In the genomic region with DNA sequence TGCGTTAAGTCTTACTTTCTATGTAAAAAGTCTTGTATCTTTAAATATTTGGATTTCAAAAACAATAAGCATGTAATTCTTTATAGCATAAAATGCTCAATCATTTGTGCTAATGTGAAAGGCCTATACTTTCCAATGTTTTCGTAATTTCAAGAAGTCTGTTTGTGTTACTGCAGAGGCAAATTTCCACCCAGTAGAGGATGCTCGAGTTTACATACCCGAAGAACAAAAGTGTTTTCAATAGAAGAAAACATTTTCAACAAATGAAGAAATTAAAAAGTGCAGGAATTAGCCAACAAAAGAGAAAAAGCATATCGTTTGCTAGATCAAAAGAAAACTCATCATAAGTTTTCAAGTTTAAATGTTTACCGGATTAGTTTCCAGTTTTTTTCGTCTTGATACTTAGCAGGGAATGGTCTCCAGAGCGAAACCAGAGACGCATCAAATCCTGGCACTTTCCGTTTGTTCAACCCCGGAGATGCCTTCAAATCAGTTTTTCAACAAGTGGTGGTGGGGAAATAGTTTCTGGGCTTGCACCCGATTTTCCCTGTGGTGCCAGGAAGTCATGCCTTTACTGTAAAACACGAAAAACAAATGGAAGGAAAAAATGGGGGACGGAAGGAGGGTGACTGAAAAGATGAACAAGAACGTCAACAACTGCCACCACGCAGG, we compare ENCODE assay signal across 8 cellular contexts. TPM values are rescaled to one million over a fixed set of nuclear protein-coding genes. Genes with fewer than 3 reads are reported as not detected.
A peak's percentile ranks its signal among the peaks of the same experiment; 100 is the strongest.
DNase-seq lines count a peak whose midpoint lies in the region; FAIRE-seq and TF ChIP-seq lines count a peak whose summit lies in the region.

No MANE protein-coding gene starts in this region.

- H3K27ac Mint-ChIP-seq in activated T-helper 2 cell treated with anti-CD3 and anti-CD28 coated beads, Interferon-gamma antibody, Interleukin-2, Interleukin-4, amounts not matched to agents 10 μg/mL and 5 μg/mL and 100 μg/mL, durations not matched to agents 14 hours and 24 hours and 36 hours, result peak overlapping the region; percentile 98

- intact Hi-C loops in activated T-helper 2 cell treated with anti-CD3 and anti-CD28 coated beads, Interferon-gamma antibody, Interleukin-2, Interleukin-4, amounts not matched to agents 10 μg/mL and 5 μg/mL and 100 μg/mL, durations not matched to agents 14 hours and 24 hours and 36 hours (cut with micrococcal nuclease), result loop anchor here (2.0 to 5.0 kb wide), 3 partner anchors 27 to 75 kb away; no protein-coding TSS in a partner anchor

- H3K36me3 Mint-ChIP-seq in activated T-helper 2 cell treated with anti-CD3 and anti-CD28 coated beads, Interferon-gamma antibody, Interleukin-2, Interleukin-4, amounts not matched to agents 10 μg/mL and 5 μg/mL and 100 μg/mL, durations not matched to agents 14 hours and 24 hours and 36 hours (ENCODE audit: low read depth), result peaks cover 45% of the 10 kb centered on the region

- H3K4me3 ChIP-seq in AG04449 (ENCODE audit: low read depth, low read length) (peak overlapping the region; percentile 83), iPS-11a (ENCODE audit: low read depth, low read length) (peak overlapping the region; percentile 78)

- CTCF ChIA-PET in AG04449 (lab: Yijun Ruan, JAX), result interaction anchor here (1.0 to 1.1 kb wide), 2 partner anchors 14 to 56 kb away, joined by 3 to 9 read pairs; no protein-coding TSS in a partner anchor

- peak; percentile 86 for FAIRE-seq in GM19239 (lab: Jason Lieb, UNC)

- DNase-seq in AG04449 (ENCODE audit: low read depth, low spot score) (no peak), GM19239 (ENCODE audit: insufficient read length, low spot score) (no peak), smooth muscle cell of the brain vasculature (ENCODE audit: low read depth, low spot score) (peak; percentile 3), NCI-H774 (lab: John Stamatoyannopoulos, UW) (no peak)
- DNase-seq in activated T-helper 2 cell treated with anti-CD3 and anti-CD28 coated beads, Interferon-gamma antibody, Interleukin-2, Interleukin-4, amounts not matched to agents 10 μg/mL and 5 μg/mL and 100 μg/mL, durations not matched to agents 14 hours and 24 hours and 36 hours (ENCODE audit: low spot score), result no peak
- DNase-seq in activated CD8-positive, alpha-beta memory T cell treated with anti-CD3 and anti-CD28 coated beads, Interleukin-2, amount 50 U/mL, for 4 hours, result no peak
- DNase-seq in stimulated activated CD4-positive, alpha-beta T cell treated with anti-CD3 and anti-CD28 coated beads, Interleukin-1b, Interleukin-23, amount 100 ng/mL, for 48 hours, result no peak

- POLR2A ChIA-PET in AG04449 (lab: Yijun Ruan, JAX), result interaction anchor here (0.8 kb wide), 1 partner anchor 13 kb away, joined by 3 read pairs; no protein-coding TSS in a partner anchor

- no peaks in the 10 kb centered on the region for H3K27me3 Mint-ChIP-seq in activated T-helper 2 cell treated with anti-CD3 and anti-CD28 coated beads, Interferon-gamma antibody, Interleukin-2, Interleukin-4, amounts not matched to agents 10 μg/mL and 5 μg/mL and 100 μg/mL, durations not matched to agents 14 hours and 24 hours and 36 hours (ENCODE audit: low read depth)

- no peaks in the 10 kb centered on the region for H3K9me3 Mint-ChIP-seq in activated T-helper 2 cell treated with anti-CD3 and anti-CD28 coated beads, Interferon-gamma antibody, Interleukin-2, Interleukin-4, amounts not matched to agents 10 μg/mL and 5 μg/mL and 100 μg/mL, durations not matched to agents 14 hours and 24 hours and 36 hours

- H3K4me1 Mint-ChIP-seq in activated T-helper 2 cell treated with anti-CD3 and anti-CD28 coated beads, Interferon-gamma antibody, Interleukin-2, Interleukin-4, amounts not matched to agents 10 μg/mL and 5 μg/mL and 100 μg/mL, durations not matched to agents 14 hours and 24 hours and 36 hours (ENCODE audit: low read depth), result peaks cover 51% of the 10 kb centered on the region

- H3K4me3 Mint-ChIP-seq in activated T-helper 2 cell treated with anti-CD3 and anti-CD28 coated beads, Interferon-gamma antibody, Interleukin-2, Interleukin-4, amounts not matched to agents 10 μg/mL and 5 μg/mL and 100 μg/mL, durations not matched to agents 14 hours and 24 hours and 36 hours (ENCODE audit: low read depth), result peak overlapping the region; percentile 100

- TF ChIP-seq CTCF in AG04449 (IDR thresholded peaks at IDR 0.05; ENCODE audit: insufficient read depth, low read length, missing control alignments), result no peak

RNA-seq across cellular contexts. Expression of gene CGGBP1, which starts 1.0 kb away (rescaled TPM):
- 94.7 and 95.1 TPM in 2 replicates for total RNA-seq in activated T-helper 2 cell treated with anti-CD3 and anti-CD28 coated beads, Interferon-gamma antibody, Interleukin-2, Interleukin-4, amounts not matched to agents 10 μg/mL and 5 μg/mL and 100 μg/mL, durations not matched to agents 14 hours and 24 hours and 36 hours

RNA-seq across cellular contexts. Expression of gene ZNF654, which starts 1.3 kb away (rescaled TPM):
- total RNA-seq in activated T-helper 2 cell treated with anti-CD3 and anti-CD28 coated beads, Interferon-gamma antibody, Interleukin-2, Interleukin-4, amounts not matched to agents 10 μg/mL and 5 μg/mL and 100 μg/mL, durations not matched to agents 14 hours and 24 hours and 36 hours, result 16.7 and 20.7 TPM in 2 replicates
